Comparison of ENCODE assay signal across 14 cellular contexts in the genomic region with DNA sequence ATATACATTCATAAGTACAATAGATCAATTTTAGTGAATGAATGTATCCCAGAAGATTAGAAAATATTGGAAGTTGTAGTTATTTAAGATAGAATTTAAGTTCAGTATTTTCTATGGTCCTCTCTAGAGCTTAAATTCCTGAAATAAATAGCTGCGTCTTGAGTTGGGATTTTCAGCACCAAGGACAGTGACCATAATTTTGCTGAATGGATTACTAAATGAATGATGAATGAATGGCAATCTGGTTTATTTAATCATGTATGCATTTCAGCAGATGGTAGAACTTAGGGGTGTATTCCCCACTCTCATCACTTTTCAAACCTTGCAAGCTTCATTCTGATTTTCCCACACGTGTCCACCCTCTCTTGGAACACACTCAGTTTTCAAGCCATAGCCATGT.
A peak's percentile ranks its signal among the peaks of the same experiment; 100 is the strongest.
DNase-seq lines count a peak whose midpoint lies in the region; ATAC-seq, FAIRE-seq and TF ChIP-seq lines count a peak whose summit lies in the region.
"Had no signal": no experiment of that assay in that cellular context is flagged by ENCODE, and none has a peak within 500 bp of the region (broad histone marks: within the 10 kb centered on the region; RNA-seq: fewer than 3 reads in every experiment).

No MANE protein-coding gene starts in this region.

- TF ChIP-seq CTCF in GM23338 (conservative IDR thresholded peaks at IDR 0.05; ENCODE audit: low read depth in 2 of 2) (no peak), GM12878 (IDR thresholded peaks at IDR 0.05 in 2 of 3, conservative IDR thresholded peaks at IDR 0.05 in 1 of 3; ENCODE audit: control insufficient read depth in 2 of 3, extremely low read depth in 1 of 3, insufficient read depth in 1 of 3, low read depth in 3 of 3, low read length in 3 of 3) (no peak)
- TF ChIP-seq CTCF in CD4-positive, alpha-beta T cell (IDR thresholded peaks at IDR 0.05), result no peak
- TF ChIP-seq CTCF in activated CD8-positive, alpha-beta T cell treated with anti-CD3 and anti-CD28 coated beads for 36 hours (IDR thresholded peaks at IDR 0.05), result no peak

- H3K27me3 Mint-ChIP-seq in GM23338 (ENCODE audit: insufficient read depth, low read depth, poor library complexity), result no peaks in the 10 kb centered on the region
- no peaks in the 10 kb centered on the region for H3K27me3 Mint-ChIP-seq in CD4-positive, alpha-beta T cell
- no peaks in the 10 kb centered on the region for H3K27me3 Mint-ChIP-seq in activated CD8-positive, alpha-beta T cell treated with anti-CD3 and anti-CD28 coated beads for 36 hours

- no peaks in the 10 kb centered on the region for H3K9me2 ChIP-seq in GM23338 (ENCODE audit: insufficient read depth)

- no peak overlapping the region for H3K27ac Mint-ChIP-seq in GM23338
- no peak overlapping the region for H3K27ac Mint-ChIP-seq in CD4-positive, alpha-beta T cell
- H3K27ac Mint-ChIP-seq in activated CD8-positive, alpha-beta T cell treated with anti-CD3 and anti-CD28 coated beads for 36 hours, result no peak overlapping the region

- H3K27ac ChIP-seq in GM23338 (ENCODE audit: low read depth) (no peak overlapping the region), GM12878 (ENCODE audit: control insufficient read depth, insufficient read depth) (no peak overlapping the region)
- no peak overlapping the region for H3K27ac ChIP-seq in CD4-positive, alpha-beta T cell (ENCODE audit: low read depth, low read length)
- H3K27ac ChIP-seq: esophagus muscularis mucosa, left lung, ovary, thoracic aorta had no signal

- no peaks in the 10 kb centered on the region for H3K4me1 Mint-ChIP-seq in GM23338
- no peaks in the 10 kb centered on the region for H3K4me1 Mint-ChIP-seq in CD4-positive, alpha-beta T cell (ENCODE audit: low read depth)
- H3K4me1 Mint-ChIP-seq in activated CD8-positive, alpha-beta T cell treated with anti-CD3 and anti-CD28 coated beads for 36 hours (ENCODE audit: low read depth), result no peaks in the 10 kb centered on the region

- TF ChIP-seq EP300 in GM12878 (IDR thresholded peaks at IDR 0.05; ENCODE audit: borderline replicate concordance in 1 of 2, control insufficient read depth in 1 of 2, low read depth in 2 of 2, low read length in 2 of 2), result no peak

- TF ChIP-seq RAD21 in GM12878 (IDR thresholded peaks at IDR 0.05; ENCODE audit: insufficient read depth, low read depth, low read length), result no peak

- SMC1A ChIA-PET in GM12878 (lab: Charles Lee; ENCODE audit: uncharacterized antibody, unreplicated experiment), result interaction anchor here (0.5 kb wide), 1 partner anchor 697 kb away, joined by 3 read pairs; no protein-coding TSS in a partner anchor

- ATAC-seq in GM23338, result no peak
- no peak for ATAC-seq in GM12878
- no peak for ATAC-seq in GM18498 (IDR thresholded peaks at IDR 0.05; ENCODE audit: unreplicated experiment)
- ATAC-seq in CD4-positive, alpha-beta T cell (ENCODE audit: poor library complexity), result no peak
- ATAC-seq in activated CD8-positive, alpha-beta T cell treated with anti-CD3 and anti-CD28 coated beads for 36 hours, result no peak
- ATAC-seq: left lung had no signal

- H3K4me3 ChIP-seq in GM23338, result no peak overlapping the region
- no peak overlapping the region for H3K4me3 ChIP-seq in GM12878
- H3K4me3 ChIP-seq: esophagus muscularis mucosa, left lung, ovary, thoracic aorta had no signal

- no peak overlapping the region for H2AFZ ChIP-seq in GM23338
- H2AFZ ChIP-seq in GM12878 (ENCODE audit: control insufficient read depth, low read depth, low read length), result no peak overlapping the region

- H3K36me3 Mint-ChIP-seq in GM23338 (ENCODE audit: low read depth), result no peaks in the 10 kb centered on the region
- no peaks in the 10 kb centered on the region for H3K36me3 Mint-ChIP-seq in CD4-positive, alpha-beta T cell (ENCODE audit: low read depth)
- no peaks in the 10 kb centered on the region for H3K36me3 Mint-ChIP-seq in activated CD8-positive, alpha-beta T cell treated with anti-CD3 and anti-CD28 coated beads for 36 hours (ENCODE audit: low read depth)

- H3K9ac ChIP-seq in GM12878 (ENCODE audit: control insufficient read depth, insufficient read depth, low read length), result no peak overlapping the region

- intact Hi-C loops in GM12878 (cut with micrococcal nuclease; ENCODE audit: unreplicated experiment), result no loop called here
- intact Hi-C loops in CD4-positive, alpha-beta T cell (cut with DNase I, micrococcal nuclease), result no loop called here
- intact Hi-C loops in activated CD8-positive, alpha-beta T cell treated with anti-CD3 and anti-CD28 coated beads for 36 hours (cut with micrococcal nuclease), result no loop called here

- no peaks in the 10 kb centered on the region for H3K9me3 ChIP-seq in GM12878 (replicated peaks; ENCODE audit: control insufficient read depth, insufficient read depth, low read length)
- H3K9me3 ChIP-seq in CD4-positive, alpha-beta T cell (ENCODE audit: control insufficient read depth, low read length), result peaks cover 4% of the 10 kb centered on the region
- H3K9me3 ChIP-seq: esophagus muscularis mucosa, ovary, thoracic aorta had no signal

- H3K79me2 ChIP-seq in GM23338 (replicated peaks; ENCODE audit: insufficient read depth), result no peaks in the 10 kb centered on the region
- H3K79me2 ChIP-seq in GM12878 (ENCODE audit: control insufficient read depth, insufficient read depth, low read length), result no peaks in the 10 kb centered on the region

- no peaks in the 10 kb centered on the region for H3F3A ChIP-seq in GM23338 (replicated peaks; ENCODE audit: low read depth)

- POLR2A ChIA-PET in GM12878 (lab: Charles Lee), result no interaction called here
- POLR2A ChIA-PET in CD4-positive, alpha-beta T cell (lab: Charles Lee), result no interaction called here
- POLR2A ChIA-PET in activated CD8-positive, alpha-beta T cell treated with anti-CD3 and anti-CD28 coated beads for 36 hours (lab: Charles Lee), result no interaction called here

- DNase-seq in GM23338 (ENCODE audit: low spot score) (peak; percentile 68), NAMALWA (ENCODE audit: low spot score) (peak; percentile 9), GM12878 (ENCODE audit: low read depth, low spot score) (no peak), kidney tubule cell (ENCODE audit: low spot score) (peak; percentile 34), SW 1271 (lab: John Stamatoyannopoulos, UW) (no peak)
- DNase-seq in CD4-positive, alpha-beta T cell, result no peak
- no peak for DNase-seq in activated CD8-positive, alpha-beta T cell treated with anti-CD3 and anti-CD28 coated beads for 36 hours
- DNase-seq: left lung, NCI-H510A, ovary, T-helper 1 cell had no signal

- in situ Hi-C loops in GM12878 (cut with MboI), result no loop called here

- BruUV-seq in GM12878 (replicated peaks; lab: Mats Ljungman, UMichigan), result no TSS peak

- H4K20me1 ChIP-seq in GM23338 (replicated peaks; ENCODE audit: insufficient read depth), result no peaks in the 10 kb centered on the region
- no peaks in the 10 kb centered on the region for H4K20me1 ChIP-seq in GM12878 (ENCODE audit: control insufficient read depth, insufficient read depth)

- 19% methylated on average over 2 of the region's 2 CpGs for WGBS in GM12878 (ENCODE audit: insufficient coverage, insufficient replicate concordance, low lambda C conversion rate, missing lambda C conversion rate)

- TF ChIP-seq POLR2A in GM12878 (IDR thresholded peaks at IDR 0.05; ENCODE audit: low read depth, low read length), result no peak

- no peaks in the 10 kb centered on the region for H3K27me3 ChIP-seq in GM23338 (ENCODE audit: insufficient read depth)
- no peaks in the 10 kb centered on the region for H3K27me3 ChIP-seq in GM12878 (replicated peaks in 1 of 2; ENCODE audit: control insufficient read depth in 2 of 2, insufficient read depth in 2 of 2, low read length in 1 of 2)
- no peaks in the 10 kb centered on the region for H3K27me3 ChIP-seq in CD4-positive, alpha-beta T cell (ENCODE audit: control insufficient read depth, insufficient read depth, low read length)
- H3K27me3 ChIP-seq: esophagus muscularis mucosa, left lung, ovary had no signal

- H3K4me3 Mint-ChIP-seq in GM23338, result no peak overlapping the region
- no peak overlapping the region for H3K4me3 Mint-ChIP-seq in CD4-positive, alpha-beta T cell
- H3K4me3 Mint-ChIP-seq in activated CD8-positive, alpha-beta T cell treated with anti-CD3 and anti-CD28 coated beads for 36 hours, result no peak overlapping the region

- FAIRE-seq in GM12878 (lab: Jason Lieb, UNC), result no peak

- RAD21 ChIA-PET in GM12878 (lab: Charles Lee; ENCODE audit: unreplicated experiment), result no interaction called here

- H3K4me2 ChIP-seq in GM23338 (no peak overlapping the region), GM12878 (ENCODE audit: control insufficient read depth, insufficient read depth) (no peak overlapping the region)

- H3K4me1 ChIP-seq in GM23338 (ENCODE audit: insufficient read depth) (no peaks in the 10 kb centered on the region), GM12878 (ENCODE audit: control insufficient read depth, insufficient read depth, low read length) (no peaks in the 10 kb centered on the region)
- H3K4me1 ChIP-seq: esophagus muscularis mucosa, left lung had no signal

- no peaks in the 10 kb centered on the region for H3K9me3 Mint-ChIP-seq in GM23338
- H3K9me3 Mint-ChIP-seq in CD4-positive, alpha-beta T cell, result peaks cover 3% of the 10 kb centered on the region
- peaks cover 13% of the 10 kb centered on the region for H3K9me3 Mint-ChIP-seq in activated CD8-positive, alpha-beta T cell treated with anti-CD3 and anti-CD28 coated beads for 36 hours

- CTCF ChIA-PET in GM12878 (lab: Yijun Ruan, JAX), result no interaction called here
- CTCF ChIA-PET in CD4-positive, alpha-beta T cell (lab: Charles Lee), result no interaction called here
- CTCF ChIA-PET in activated CD8-positive, alpha-beta T cell treated with anti-CD3 and anti-CD28 coated beads for 36 hours (lab: Charles Lee), result no interaction called here

- H3K36me3 ChIP-seq in GM23338 (ENCODE audit: insufficient read depth) (no peaks in the 10 kb centered on the region), GM12878 (ENCODE audit: control insufficient read depth in 2 of 2, insufficient read depth in 2 of 2, low read length in 1 of 2) (no peaks in the 10 kb centered on the region)
- H3K36me3 ChIP-seq: esophagus muscularis mucosa, left lung, ovary, thoracic aorta had no signal

TF ChIP-seq in GM23338, 12 proteins besides CTCF, POLR2A, EP300 and RAD21 (continues in another document):
- no peak for TF ChIP-seq EZH2phosphoT487 (IDR thresholded peaks at IDR 0.05; ENCODE audit: unreplicated experiment)

TF ChIP-seq in GM12878, 131 proteins besides CTCF, POLR2A, EP300 and RAD21 (continues in another document):
- TF ChIP-seq SP1 (IDR thresholded peaks at IDR 0.05; ENCODE audit: low read depth, low read length), result no peak
- TF ChIP-seq, protein P1, sequence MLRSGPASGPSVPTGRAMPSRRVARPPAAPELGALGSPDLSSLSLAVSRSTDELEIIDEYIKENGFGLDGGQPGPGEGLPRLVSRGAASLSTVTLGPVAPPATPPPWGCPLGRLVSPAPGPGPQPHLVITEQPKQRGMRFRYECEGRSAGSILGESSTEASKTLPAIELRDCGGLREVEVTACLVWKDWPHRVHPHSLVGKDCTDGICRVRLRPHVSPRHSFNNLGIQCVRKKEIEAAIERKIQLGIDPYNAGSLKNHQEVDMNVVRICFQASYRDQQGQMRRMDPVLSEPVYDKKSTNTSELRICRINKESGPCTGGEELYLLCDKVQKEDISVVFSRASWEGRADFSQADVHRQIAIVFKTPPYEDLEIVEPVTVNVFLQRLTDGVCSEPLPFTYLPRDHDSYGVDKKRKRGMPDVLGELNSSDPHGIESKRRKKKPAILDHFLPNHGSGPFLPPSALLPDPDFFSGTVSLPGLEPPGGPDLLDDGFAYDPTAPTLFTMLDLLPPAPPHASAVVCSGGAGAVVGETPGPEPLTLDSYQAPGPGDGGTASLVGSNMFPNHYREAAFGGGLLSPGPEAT (IDR thresholded peaks at IDR 0.05; ENCODE audit: low read depth), result no peak

Comparison
In these comparisons a context has a peak if more than half of its experiments do, and no peak if none do; other contexts are left out.
1. DNase-seq: peak in GM23338 (single experiment), NAMALWA (single experiment) and kidney tubule cell (single experiment); none in GM12878 (single experiment), CD4-positive, alpha-beta T cell (0 of 10), activated CD8-positive, alpha-beta T cell treated with anti-CD3 and anti-CD28 coated beads for 36 hours (single experiment) and SW 1271 (0 of 2).